ENCODE assay signal across 19 cellular contexts in the genomic region with DNA sequence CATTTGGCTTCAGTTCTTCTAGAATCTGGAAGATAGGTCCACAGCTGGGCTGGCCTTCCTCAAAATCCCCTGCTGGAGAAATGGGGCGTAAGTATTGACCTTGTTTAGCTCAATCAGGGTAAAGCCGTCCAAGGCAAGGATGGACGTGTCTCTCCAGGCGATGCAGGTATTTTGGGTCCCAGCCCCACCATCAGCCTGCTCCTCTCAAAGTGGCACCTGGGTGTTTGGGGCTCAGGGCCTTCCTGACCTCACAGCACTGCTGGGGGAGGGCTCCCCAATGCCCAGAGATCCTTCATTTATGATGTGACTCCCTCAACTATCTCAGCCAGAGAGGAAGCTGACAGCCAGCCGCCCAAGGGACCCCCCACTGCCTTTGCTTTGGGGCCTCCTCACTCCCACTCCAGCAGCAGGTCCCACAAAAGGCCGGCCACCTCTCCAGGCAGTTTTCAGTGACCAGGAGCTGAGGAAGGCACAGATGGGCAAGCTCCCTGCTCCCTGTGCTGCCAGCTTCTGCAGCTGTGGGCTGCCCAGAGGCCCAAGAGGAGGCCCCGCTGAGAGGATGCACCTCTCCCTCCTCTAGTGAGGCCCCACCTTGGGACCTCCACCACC.
A peak's percentile ranks its signal among the peaks of the same experiment; 100 is the strongest.
DNase-seq lines count a peak whose midpoint lies in the region; ATAC-seq, FAIRE-seq and TF ChIP-seq lines count a peak whose summit lies in the region.
"Had no signal": no experiment of that assay in that cellular context is flagged by ENCODE, and none has a peak within 500 bp of the region (broad histone marks: within the 10 kb centered on the region; RNA-seq: fewer than 3 reads in every experiment).

No MANE protein-coding gene starts in this region.

- intact Hi-C loops in kidney (cut with DNase I), result no loop called here

- H3K36me3 ChIP-seq in BLaER1 (no peaks in the 10 kb centered on the region), kidney (ENCODE audit: control insufficient read depth in 1 of 2, insufficient read depth in 2 of 2, low read length in 2 of 2) (no peaks in the 10 kb centered on the region), osteoblast (ENCODE audit: insufficient read depth, low read length) (no peaks in the 10 kb centered on the region)

- TF ChIP-seq CTCF in kidney (IDR thresholded peaks at IDR 0.05; ENCODE audit: borderline replicate concordance, extremely low read depth, insufficient read depth), result no peak
- TF ChIP-seq CTCF in osteoblast (IDR thresholded peaks at IDR 0.05; ENCODE audit: extremely low read depth, low read depth, low read length), result no peak

- H3K79me2 ChIP-seq in osteoblast (ENCODE audit: insufficient read depth, low read length), result no peaks in the 10 kb centered on the region

- H3K4me2 ChIP-seq in BLaER1, result peak overlapping the region; percentile 74
- no peak overlapping the region for H3K4me2 ChIP-seq in osteoblast (ENCODE audit: insufficient read depth, low read length)
- H3K4me2 ChIP-seq: A549 had no signal

- DNase-seq in ecto neural progenitor cell (ENCODE audit: low spot score) (peak; percentile 35), kidney (peak; percentile 53), osteoblast (ENCODE audit: insufficient read length, low spot score, missing footprints) (peak; percentile 31), globus pallidus (ENCODE audit: low spot score) (no peak), HuH-7.5 (ENCODE audit: low spot score) (no peak)
- DNase-seq: AML-193; Calu3; CD8-positive, alpha-beta T cell; DMS79 treated with DMSO at 0.1 percent for 48 hours; GF-D8; GOT3; H9; IMR-90 had no signal

- ATAC-seq in GM18502 (IDR thresholded peaks at IDR 0.05; ENCODE audit: poor library complexity, unreplicated experiment) (no peak), HG02938 (IDR thresholded peaks at IDR 0.05; ENCODE audit: unreplicated experiment) (no peak)
- ATAC-seq: A549; CD8-positive, alpha-beta T cell had no signal

- H3K4me1 ChIP-seq in BLaER1, result peaks cover 89% of the 10 kb centered on the region
- peaks cover 0 to 9% of the 10 kb centered on the region in 2 donors for H3K4me1 ChIP-seq in kidney (ENCODE audit: control insufficient read depth in 1 of 2, insufficient read depth in 1 of 2, low read depth in 1 of 2, low read length in 2 of 2)
- no peaks in the 10 kb centered on the region for H3K4me1 ChIP-seq in osteoblast (ENCODE audit: insufficient read depth, low read length)
- H3K4me1 ChIP-seq: A549 had no signal

- H2AFZ ChIP-seq in osteoblast (ENCODE audit: low read length), result no peak overlapping the region

- 0 out of 2 replicates have a peak overlapping the region, but pooled peaks have one; percentile 30 for H3K9ac ChIP-seq in BLaER1
- H3K9ac ChIP-seq in kidney (ENCODE audit: low read length in 2 of 2), result no peak overlapping the region

- H4K20me1 ChIP-seq in BLaER1 (no peaks in the 10 kb centered on the region), osteoblast (ENCODE audit: insufficient read depth, low read length) (no peaks in the 10 kb centered on the region)

- H3K9me3 ChIP-seq in BLaER1, result no peaks in the 10 kb centered on the region
- H3K9me3 ChIP-seq in kidney (ENCODE audit: control insufficient read depth in 1 of 2, low read length in 2 of 2), result no peaks in the 10 kb centered on the region
- no peaks in the 10 kb centered on the region for H3K9me3 ChIP-seq in osteoblast (ENCODE audit: low read depth, low read length)
- H3K9me3 ChIP-seq: A549 had no signal

- H3K27ac ChIP-seq in BLaER1, result peak overlapping the region; percentile 60
- no peak overlapping the region for H3K27ac ChIP-seq in kidney (ENCODE audit: low read depth in 2 of 2, low read length in 2 of 2)
- H3K27ac ChIP-seq in osteoblast (ENCODE audit: low read depth, low read length), result no peak overlapping the region
- H3K27ac ChIP-seq: 22Rv1, A549, HL-60 had no signal

- H3K27me3 ChIP-seq in BLaER1, result no peaks in the 10 kb centered on the region
- H3K27me3 ChIP-seq in osteoblast (ENCODE audit: insufficient read depth, low read length), result no peaks in the 10 kb centered on the region

- no peak overlapping the region for H3K4me3 ChIP-seq in BLaER1
- H3K4me3 ChIP-seq in kidney (ENCODE audit: low read length in 2 of 2), result no peak overlapping the region
- H3K4me3 ChIP-seq in osteoblast (ENCODE audit: insufficient read depth, low read length), result no peak overlapping the region
- H3K4me3 ChIP-seq: A549 had no signal

- FAIRE-seq in kidney (lab: Jason Lieb, UNC), result no peak
- FAIRE-seq: A549 had no signal

Comparison
In these comparisons a context has a peak if more than half of its experiments do, and no peak if none do; other contexts are left out.
1. DNase-seq: peak in ecto neural progenitor cell (single experiment), kidney (single experiment) and osteoblast (single experiment); none in globus pallidus (single experiment) and HuH-7.5 (single experiment).